ENCODE assay signal across 8 cellular contexts in genomic region chrY:12465706-12466105, GRCh38.
"Had no signal": no experiment of that assay in that cellular context is flagged by ENCODE, and none has a peak within 500 bp of the region (broad histone marks: within the 10 kb centered on the region; RNA-seq: fewer than 3 reads in every experiment).

No MANE protein-coding gene starts in this region.

- H3K4me3 ChIP-seq: GM12878 had no signal

- FAIRE-seq: G401.6, GM12878, GM12891, GM12892, GM18507, GM19239 had no signal

- ATAC-seq: GM12878 had no signal

- DNase-seq: GDM1, GF-D8 had no signal
